In genomic region chr20:37231970-37232620, GRCh38 we compare ENCODE assay signal across 29 cellular contexts. TPM values are rescaled to one million over a fixed set of nuclear protein-coding genes. Genes with fewer than 3 reads are reported as not detected.
DNase-seq lines count a peak whose midpoint lies in the region; ATAC-seq and TF ChIP-seq lines count a peak whose summit lies in the region.
"Had no signal": no experiment of that assay in that cellular context is flagged by ENCODE, and none has a peak within 500 bp of the region (broad histone marks: within the 10 kb centered on the region; RNA-seq: fewer than 3 reads in every experiment).

No MANE protein-coding gene starts in this region.

- H3K79me2 ChIP-seq in SK-N-SH (ENCODE audit: insufficient read depth): no peaks in the 10 kb centered on the region

- POLR2A ChIA-PET in SK-N-SH (lab: Yijun Ruan, JAX): interaction anchor here (1.0 kb wide), 1 partner anchor 57 kb away, joined by 3 read pairs; the partner anchor contains the start of gene MANBAL
- POLR2A ChIA-PET in activated CD4-positive, alpha-beta memory T cell treated with anti-CD3 and anti-CD28 coated beads, Interleukin-2, amount 10 ng/mL, durations not matched to agents 7 days and 5 days (lab: Charles Lee): interaction anchor here (1.2 kb wide), 1 partner anchor 9 kb away, joined by 3 read pairs; no protein-coding TSS in a partner anchor

- H3K27me3 ChIP-seq in CD4-positive, CD25-positive, alpha-beta regulatory T cell (ENCODE audit: control insufficient read depth, insufficient read depth, low read length): no peaks in the 10 kb centered on the region
- no peaks in the 10 kb centered on the region for H3K27me3 ChIP-seq in SK-N-SH (ENCODE audit: insufficient read depth)
- H3K27me3 ChIP-seq: esophagus muscularis mucosa, gastroesophageal sphincter, tibial artery had no signal

- DNase-seq in CD4-positive, CD25-positive, alpha-beta regulatory T cell: no peak
- DNase-seq in NCI-H1930 (lab: John Stamatoyannopoulos, UW) (peak; percentile 66 to 68), SK-N-SH (peak; percentile 57), HPDE6-E6E7 (ENCODE audit: extremely low spot score) (no peak), DMS53 (lab: John Stamatoyannopoulos, UW) (no peak)
- no peak for DNase-seq in activated CD4-positive, alpha-beta memory T cell treated with anti-CD3 and anti-CD28 coated beads, Interleukin-2, amount 10 ng/mL, durations not matched to agents 7 days and 5 days
- DNase-seq: activated CD4-positive, alpha-beta T cell treated with anti-CD3 and anti-CD28 coated beads for 1 hour; activated CD8-positive, alpha-beta memory T cell treated with anti-CD3 and anti-CD28 coated beads for 24 hours; cerebellar nuclear complex; naive thymus-derived CD8-positive, alpha-beta T cell; stimulated activated naive CD8-positive, alpha-beta T cell treated with anti-CD3 and anti-CD28 coated beads, Interleukin-15, Interleukin-2, amounts not matched to agents 100 U/mL and 50 U/mL, for 24 hours; T1000; tibial artery had no signal

- H3K9me3 Mint-ChIP-seq in CD4-positive, CD25-positive, alpha-beta regulatory T cell: no peaks in the 10 kb centered on the region
- H3K9me3 Mint-ChIP-seq in nephron: no peaks in the 10 kb centered on the region
- no peaks in the 10 kb centered on the region for H3K9me3 Mint-ChIP-seq in activated CD4-positive, alpha-beta memory T cell treated with anti-CD3 and anti-CD28 coated beads, Interleukin-2, amount 10 ng/mL, durations not matched to agents 7 days and 5 days
- H3K9me3 Mint-ChIP-seq: memory B cell; naive thymus-derived CD8-positive, alpha-beta T cell had no signal

- H3K27ac Mint-ChIP-seq in CD4-positive, CD25-positive, alpha-beta regulatory T cell: peak overlapping the region in 2 of 3 donors; percentile 5 to 79
- H3K27ac Mint-ChIP-seq in nephron: peak overlapping the region; percentile 68 to 91 (median 73)
- H3K27ac Mint-ChIP-seq in activated CD4-positive, alpha-beta memory T cell treated with anti-CD3 and anti-CD28 coated beads, Interleukin-2, amount 10 ng/mL, durations not matched to agents 7 days and 5 days: no peak overlapping the region
- H3K27ac Mint-ChIP-seq: activated naive CD8-positive, alpha-beta T cell; memory B cell had no signal

- H3K36me3 Mint-ChIP-seq in CD4-positive, CD25-positive, alpha-beta regulatory T cell: peaks cover 62% of the 10 kb centered on the region
- peaks cover 96% of the 10 kb centered on the region for H3K36me3 Mint-ChIP-seq in nephron (ENCODE audit: low read depth)
- peaks cover 88% of the 10 kb centered on the region for H3K36me3 Mint-ChIP-seq in activated CD4-positive, alpha-beta memory T cell treated with anti-CD3 and anti-CD28 coated beads, Interleukin-2, amount 10 ng/mL, durations not matched to agents 7 days and 5 days (ENCODE audit: low read depth)

- peak overlapping the region in 1 of 4 donors; percentile 32 for H3K4me3 Mint-ChIP-seq in CD4-positive, CD25-positive, alpha-beta regulatory T cell
- H3K4me3 Mint-ChIP-seq in nephron: peak overlapping the region in 1 of 3 experiments; percentile 58
- no peak overlapping the region for H3K4me3 Mint-ChIP-seq in activated CD4-positive, alpha-beta memory T cell treated with anti-CD3 and anti-CD28 coated beads, Interleukin-2, amount 10 ng/mL, durations not matched to agents 7 days and 5 days
- H3K4me3 Mint-ChIP-seq: activated naive CD8-positive, alpha-beta T cell; memory B cell; naive thymus-derived CD8-positive, alpha-beta T cell had no signal

- no peak for TF ChIP-seq CTCF in SK-N-SH (IDR thresholded peaks at IDR 0.05)
- TF ChIP-seq CTCF in nephron (IDR thresholded peaks at IDR 0.05; ENCODE audit: unreplicated experiment in 3 of 3): no peak

- H4K20me1 ChIP-seq in SK-N-SH (ENCODE audit: insufficient read depth): no peaks in the 10 kb centered on the region

- CTCF ChIA-PET in SK-N-SH (lab: Yijun Ruan, JAX): interaction anchor here (0.7 to 3.2 kb wide), 8 partner anchors 9 to 50 kb away, joined by 3 to 12 read pairs (median 3); no protein-coding TSS in a partner anchor
- CTCF ChIA-PET in activated CD4-positive, alpha-beta memory T cell treated with anti-CD3 and anti-CD28 coated beads, Interleukin-2, amount 10 ng/mL, durations not matched to agents 7 days and 5 days (lab: Charles Lee): interaction anchor here (1.1 kb wide), 1 partner anchor 40 kb away, joined by 3 read pairs; no protein-coding TSS in a partner anchor

- WGBS in SK-N-SH (ENCODE audit: low lambda C conversion rate): 73% methylated on average over 8 of the region's 13 CpGs

- H2AFZ ChIP-seq in SK-N-SH (ENCODE audit: low read depth): no peak overlapping the region

- no peaks in the 10 kb centered on the region for H3F3A ChIP-seq in SK-N-SH (replicated peaks; ENCODE audit: insufficient read depth)

- no peak for ATAC-seq in CD4-positive, CD25-positive, alpha-beta regulatory T cell (ENCODE audit: low read depth in 2 of 2)
- no peak for ATAC-seq in HG03280 (IDR thresholded peaks at IDR 0.05; ENCODE audit: unreplicated experiment)
- ATAC-seq: gastroesophageal sphincter; GM12878; naive thymus-derived CD8-positive, alpha-beta T cell; stimulated activated naive CD8-positive, alpha-beta T cell treated with anti-CD3 and anti-CD28 coated beads, Interleukin-15, Interleukin-2, amounts not matched to agents 100 U/mL and 50 U/mL, for 24 hours had no signal

- no peak overlapping the region for H3K9ac ChIP-seq in SK-N-SH
- H3K9ac ChIP-seq: KMS-11 had no signal

- H3K4me2 ChIP-seq in SK-N-SH: no peak overlapping the region
- H3K4me2 ChIP-seq: KMS-11 had no signal

- no peaks in the 10 kb centered on the region for H3K27me3 Mint-ChIP-seq in CD4-positive, CD25-positive, alpha-beta regulatory T cell
- no peaks in the 10 kb centered on the region for H3K27me3 Mint-ChIP-seq in nephron (ENCODE audit: low read depth)
- no peaks in the 10 kb centered on the region for H3K27me3 Mint-ChIP-seq in activated CD4-positive, alpha-beta memory T cell treated with anti-CD3 and anti-CD28 coated beads, Interleukin-2, amount 10 ng/mL, durations not matched to agents 7 days and 5 days
- H3K27me3 Mint-ChIP-seq: activated naive CD8-positive, alpha-beta T cell; memory B cell; naive thymus-derived CD8-positive, alpha-beta T cell had no signal

- H3K36me3 ChIP-seq in CD4-positive, CD25-positive, alpha-beta regulatory T cell (ENCODE audit: control insufficient read depth, insufficient read depth, low read length): peaks cover 96% of the 10 kb centered on the region
- H3K36me3 ChIP-seq in SK-N-SH (replicated peaks in 1 of 2; ENCODE audit: control insufficient read depth in 1 of 2, insufficient read depth in 2 of 2, low read length in 1 of 2): peaks cover 77 to 81% of the 10 kb centered on the region in 2 experiments

- H3K4me3 ChIP-seq in CD4-positive, CD25-positive, alpha-beta regulatory T cell (ENCODE audit: low read depth, low read length): no peak overlapping the region
- no peak overlapping the region for H3K4me3 ChIP-seq in SK-N-SH (ENCODE audit: low read depth in 2 of 2, low read length in 1 of 2)
- H3K4me3 ChIP-seq: esophagus muscularis mucosa, gastroesophageal sphincter, GM12878, skin epidermis, tibial artery had no signal

- TF ChIP-seq EP300 in SK-N-SH (IDR thresholded peaks at IDR 0.05; ENCODE audit: borderline replicate concordance in 1 of 2, low read depth in 1 of 2, low read length in 1 of 2): peak in 1 of 2 experiments; percentile 75; a peak in 2 of 4 replicates

- no peak overlapping the region for H3K27ac ChIP-seq in CD4-positive, CD25-positive, alpha-beta regulatory T cell (ENCODE audit: insufficient read depth, low read length, poor library complexity, severe bottlenecking)
- peak overlapping the region; percentile 20 to 99; a peak in 3 of 4 replicates for H3K27ac ChIP-seq in SK-N-SH (ENCODE audit: low read depth in 2 of 2, low read length in 1 of 2)
- H3K27ac ChIP-seq: C4-2B, esophagus muscularis mucosa, gastroesophageal sphincter, KMS-11, skin epidermis, tibial artery had no signal

- H3K9me2 ChIP-seq in SK-N-SH: no peaks in the 10 kb centered on the region

- H3K9me3 ChIP-seq in CD4-positive, CD25-positive, alpha-beta regulatory T cell (ENCODE audit: control insufficient read depth in 2 of 2, low read length in 2 of 2): no peaks in the 10 kb centered on the region
- H3K9me3 ChIP-seq in SK-N-SH: no peaks in the 10 kb centered on the region
- H3K9me3 ChIP-seq: esophagus muscularis mucosa, gastroesophageal sphincter, tibial artery had no signal

- no peaks in the 10 kb centered on the region for H3K4me1 Mint-ChIP-seq in CD4-positive, CD25-positive, alpha-beta regulatory T cell
- peaks cover 78% of the 10 kb centered on the region for H3K4me1 Mint-ChIP-seq in nephron
- no peaks in the 10 kb centered on the region for H3K4me1 Mint-ChIP-seq in activated CD4-positive, alpha-beta memory T cell treated with anti-CD3 and anti-CD28 coated beads, Interleukin-2, amount 10 ng/mL, durations not matched to agents 7 days and 5 days
- H3K4me1 Mint-ChIP-seq: memory B cell had no signal

- peak; percentile 20; the same call in 1 of the 2 replicates for TF ChIP-seq RAD21 in SK-N-SH (IDR thresholded peaks at IDR 0.05; ENCODE audit: low read length)

- no peaks in the 10 kb centered on the region for H3K4me1 ChIP-seq in CD4-positive, CD25-positive, alpha-beta regulatory T cell (ENCODE audit: control insufficient read depth, insufficient read depth, low read length, poor library complexity, severe bottlenecking)
- peaks cover 0 to 58% of the 10 kb centered on the region in 2 experiments; a peak in 2 of 4 replicates for H3K4me1 ChIP-seq in SK-N-SH (ENCODE audit: control insufficient read depth in 1 of 2, insufficient read depth in 2 of 2, low read depth in 1 of 2, low read length in 1 of 2)

RNA-seq across cellular contexts. Expression of gene GHRH, which starts 29.5 kb away (rescaled TPM):
- total RNA-seq in CD4-positive, CD25-positive, alpha-beta regulatory T cell: not detected
- not detected for polyA plus RNA-seq in CD4-positive, CD25-positive, alpha-beta regulatory T cell
- polyA plus RNA-seq in SK-N-SH (2012; rRNA removed): not detected in 2 replicates
- polyA plus RNA-seq in SK-N-SH (2012; cell fraction: cytosol; rRNA removed): not detected in 2 replicates
- not detected in 2 replicates for polyA plus RNA-seq in SK-N-SH (2012; cell fraction: nucleus; rRNA removed)
- not detected for total RNA-seq in activated CD4-positive, alpha-beta memory T cell treated with anti-CD3 and anti-CD28 coated beads, Interleukin-2, amount 10 ng/mL, durations not matched to agents 7 days and 5 days
- total RNA-seq: A673; astrocyte; esophagus muscularis mucosa; gastroesophageal sphincter; GM12878; H4; HT1080; kidney epithelial cell; naive thymus-derived CD8-positive, alpha-beta T cell; RPMI7951 had no signal
- polyA plus RNA-seq: GM12878; naive thymus-derived CD8-positive, alpha-beta T cell had no signal

RNA-seq across cellular contexts. Expression of gene MROH8, which starts 52.7 kb away (rescaled TPM):
- total RNA-seq in CD4-positive, CD25-positive, alpha-beta regulatory T cell: 0.81 TPM
- polyA plus RNA-seq in CD4-positive, CD25-positive, alpha-beta regulatory T cell: 1 to 10 TPM in 1 of 4 donors, under 1 TPM in 2, not detected in 1; 0.73 to 1.4 (median 0.88) TPM
- polyA plus RNA-seq in SK-N-SH (2012; rRNA removed): 3.2 and 3.5 TPM in 2 replicates
- 2.7 and 2.9 TPM in 2 replicates for polyA plus RNA-seq in SK-N-SH (2012; cell fraction: cytosol; rRNA removed)
- polyA plus RNA-seq in SK-N-SH (2012; cell fraction: nucleus; rRNA removed): 3.4 and 5.5 TPM in 2 replicates
- total RNA-seq in activated CD4-positive, alpha-beta memory T cell treated with anti-CD3 and anti-CD28 coated beads, Interleukin-2, amount 10 ng/mL, durations not matched to agents 7 days and 5 days: 1 to 10 TPM; 1.7 to 2.2 TPM

RNA-seq across cellular contexts. Expression of gene RPN2, which starts 53.0 kb away (rescaled TPM):
- total RNA-seq in CD4-positive, CD25-positive, alpha-beta regulatory T cell: 101 TPM
- 100 to 1,000 TPM; 227 to 259 (median 243) TPM for polyA plus RNA-seq in CD4-positive, CD25-positive, alpha-beta regulatory T cell
- polyA plus RNA-seq in SK-N-SH (2012; rRNA removed): 420 and 596 TPM in 2 replicates
- 321 and 410 TPM in 2 replicates for polyA plus RNA-seq in SK-N-SH (2012; cell fraction: cytosol; rRNA removed)
- 270 and 432 TPM in 2 replicates for polyA plus RNA-seq in SK-N-SH (2012; cell fraction: nucleus; rRNA removed)
- total RNA-seq in activated CD4-positive, alpha-beta memory T cell treated with anti-CD3 and anti-CD28 coated beads, Interleukin-2, amount 10 ng/mL, durations not matched to agents 7 days and 5 days: 100 to 1,000 TPM; 168 to 179 TPM

RNA-seq across cellular contexts. Expression of gene MANBAL, which starts 57.4 kb away (rescaled TPM):
- total RNA-seq in CD4-positive, CD25-positive, alpha-beta regulatory T cell: 6.1 TPM
- polyA plus RNA-seq in CD4-positive, CD25-positive, alpha-beta regulatory T cell: 10 to 100 TPM; 20.0 to 32.4 (median 28.2) TPM
- polyA plus RNA-seq in SK-N-SH (2012; rRNA removed): 105 and 141 TPM in 2 replicates
- polyA plus RNA-seq in SK-N-SH (2012; cell fraction: cytosol; rRNA removed): 96.7 and 125 TPM in 2 replicates
- polyA plus RNA-seq in SK-N-SH (2012; cell fraction: nucleus; rRNA removed): 67.4 and 78.5 TPM in 2 replicates
- total RNA-seq in activated CD4-positive, alpha-beta memory T cell treated with anti-CD3 and anti-CD28 coated beads, Interleukin-2, amount 10 ng/mL, durations not matched to agents 7 days and 5 days: 1 to 10 TPM; 9.0 to 9.7 TPM

Comparison
In these comparisons a context has a peak if more than half of its experiments do, and no peak if none do; other contexts are left out.
1. DNase-seq: peak in NCI-H1930 (2 of 2) and SK-N-SH (single experiment); none in CD4-positive, CD25-positive, alpha-beta regulatory T cell (0 of 3), HPDE6-E6E7 (single experiment), DMS53 (single experiment) and activated CD4-positive, alpha-beta memory T cell treated with anti-CD3 and anti-CD28 coated beads, Interleukin-2, amount 10 ng/mL, durations not matched to agents 7 days and 5 days (single experiment).